Comparison of ENCODE assay signal across 16 cellular contexts in the genomic region with DNA sequence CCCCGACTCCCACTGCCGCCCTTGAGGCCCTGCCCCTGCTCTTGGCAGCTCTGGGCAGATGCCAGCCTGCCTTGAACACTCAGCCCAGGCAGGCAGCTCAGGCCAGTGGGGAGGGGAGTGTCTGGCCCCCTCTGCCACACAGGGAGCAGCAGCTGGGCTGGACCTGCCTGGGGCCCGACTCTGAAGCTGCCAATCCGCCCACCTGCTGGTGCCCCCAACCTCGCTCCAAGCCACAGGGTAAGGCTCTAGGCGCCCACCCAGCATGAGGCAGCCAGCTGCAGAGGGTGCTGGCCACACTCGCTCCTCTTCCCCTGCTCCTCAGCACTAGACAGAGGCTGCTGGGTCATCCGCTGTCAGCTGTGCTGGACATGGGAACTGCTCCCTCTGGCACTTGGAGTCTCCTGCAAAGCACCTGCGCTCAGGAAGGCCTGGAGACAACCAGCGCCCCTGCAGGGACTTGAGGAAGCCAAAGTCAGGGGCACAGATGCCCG. TPM values are rescaled to one million over a fixed set of nuclear protein-coding genes. Genes with fewer than 3 reads are reported as not detected.
DNase-seq lines count a peak whose midpoint lies in the region; ATAC-seq, FAIRE-seq and TF ChIP-seq lines count a peak whose summit lies in the region.
"Had no signal": no experiment of that assay in that cellular context is flagged by ENCODE, and none has a peak within 500 bp of the region (broad histone marks: within the 10 kb centered on the region; RNA-seq: fewer than 3 reads in every experiment).

No MANE protein-coding gene starts in this region.

- no peaks in the 10 kb centered on the region for H3K36me3 Mint-ChIP-seq in activated naive CD8-positive, alpha-beta T cell treated with anti-CD3 and anti-CD28 coated beads, Interleukin-2, amount 50 U/mL, for 24 hours (ENCODE audit: low read depth)

- H3K4me3 Mint-ChIP-seq in activated naive CD8-positive, alpha-beta T cell treated with anti-CD3 and anti-CD28 coated beads, Interleukin-2, amount 50 U/mL, for 24 hours = no peak overlapping the region
- H3K4me3 Mint-ChIP-seq: activated T-cell treated with anti-CD3 and anti-CD28 coated beads, Interleukin-2, amount 50 U/mL, for 24 hours; nephron had no signal

- H3K9me3 Mint-ChIP-seq in activated naive CD8-positive, alpha-beta T cell treated with anti-CD3 and anti-CD28 coated beads, Interleukin-2, amount 50 U/mL, for 24 hours = no peaks in the 10 kb centered on the region
- H3K9me3 Mint-ChIP-seq: activated T-cell treated with anti-CD3 and anti-CD28 coated beads, Interleukin-2, amount 50 U/mL, for 24 hours; nephron had no signal

- H3K4me1 ChIP-seq in kidney (ENCODE audit: control insufficient read depth in 1 of 2, insufficient read depth in 1 of 2, low read depth in 1 of 2, low read length in 2 of 2) = peaks cover 6 to 29% of the 10 kb centered on the region in 2 donors
- peaks cover 31 to 57% (median 51%) of the 10 kb centered on the region in 4 donors for H3K4me1 ChIP-seq in upper lobe of left lung

- intact Hi-C loops in kidney (cut with DNase I) = no loop called here

- peak; percentile 44 for DNase-seq in NCI-H82 (lab: John Stamatoyannopoulos, UW)
- DNase-seq in NCI-H82 treated with DMSO at 0.1 percent for 48 hours (lab: John Stamatoyannopoulos, UW; ENCODE audit: unreplicated experiment) = no peak
- DNase-seq in RPMI8226 = peak; percentile 21
- DNase-seq in kidney = no peak
- peak in 1 of 2 donors; percentile 44 for DNase-seq in upper lobe of left lung
- no peak for DNase-seq in activated naive CD8-positive, alpha-beta T cell treated with anti-CD3 and anti-CD28 coated beads, Interleukin-2, amount 50 U/mL, for 24 hours
- DNase-seq in LoVo (ENCODE audit: low spot score) = no peak
- DNase-seq in stimulated activated CD4-positive, alpha-beta T cell treated with anti-CD3 and anti-CD28 coated beads, Interleukin-1b, Interleukin-23, amount 100 ng/mL, for 48 hours = no peak
- DNase-seq: activated CD4-positive, alpha-beta T cell treated with anti-CD3 and anti-CD28 coated beads for 4 hours; activated T-cell treated with anti-CD3 and anti-CD28 coated beads, Interleukin-2, amount 50 U/mL, for 24 hours; EL; MM.1S; Peyer's patch had no signal

- FAIRE-seq in kidney (lab: Jason Lieb, UNC) = no peak
- FAIRE-seq: colon, GM12891 had no signal

- peaks cover under 1% of the 10 kb centered on the region for H3K27me3 Mint-ChIP-seq in activated naive CD8-positive, alpha-beta T cell treated with anti-CD3 and anti-CD28 coated beads, Interleukin-2, amount 50 U/mL, for 24 hours

- no peaks in the 10 kb centered on the region for H3K27me3 ChIP-seq in upper lobe of left lung
- H3K27me3 ChIP-seq: Peyer's patch had no signal

- H3K27ac ChIP-seq in kidney (ENCODE audit: low read depth in 2 of 2, low read length in 2 of 2) (peak overlapping the region; percentile 11 to 65), upper lobe of left lung (peak overlapping the region in 1 of 4 donors; percentile 13)

- no peak overlapping the region for H3K27ac Mint-ChIP-seq in activated naive CD8-positive, alpha-beta T cell treated with anti-CD3 and anti-CD28 coated beads, Interleukin-2, amount 50 U/mL, for 24 hours
- H3K27ac Mint-ChIP-seq: activated T-cell treated with anti-CD3 and anti-CD28 coated beads, Interleukin-2, amount 50 U/mL, for 24 hours; nephron had no signal

- H3K4me1 Mint-ChIP-seq in activated naive CD8-positive, alpha-beta T cell treated with anti-CD3 and anti-CD28 coated beads, Interleukin-2, amount 50 U/mL, for 24 hours = peaks cover 9% of the 10 kb centered on the region
- H3K4me1 Mint-ChIP-seq: nephron had no signal

- peak; percentile 0 to 28 for ATAC-seq in upper lobe of left lung (ENCODE audit: low FRiP score in 2 of 2)
- ATAC-seq in activated naive CD8-positive, alpha-beta T cell treated with anti-CD3 and anti-CD28 coated beads, Interleukin-2, amount 50 U/mL, for 24 hours = no peak

- H3K9me3 ChIP-seq in kidney (ENCODE audit: control insufficient read depth in 1 of 2, low read length in 2 of 2) (no peaks in the 10 kb centered on the region), upper lobe of left lung (no peaks in the 10 kb centered on the region)
- H3K9me3 ChIP-seq: Peyer's patch had no signal

- TF ChIP-seq CTCF in kidney (IDR thresholded peaks at IDR 0.05; ENCODE audit: borderline replicate concordance, extremely low read depth, insufficient read depth) (no peak), upper lobe of left lung (IDR thresholded peaks at IDR 0.05) (no peak)

- TF ChIP-seq POLR2A in upper lobe of left lung (IDR thresholded peaks at IDR 0.05) = no peak

- H3K36me3 ChIP-seq in kidney (ENCODE audit: control insufficient read depth in 1 of 2, insufficient read depth in 2 of 2, low read length in 2 of 2) = peaks cover 0 to 5% of the 10 kb centered on the region in 2 donors
- peaks cover 6 to 17% (median 14%) of the 10 kb centered on the region in 4 donors for H3K36me3 ChIP-seq in upper lobe of left lung

- TF ChIP-seq EP300 in upper lobe of left lung (IDR thresholded peaks at IDR 0.05) = no peak

- 54 to 72% methylated on average over 5 to 9 of the region's 11 CpGs for WGBS in upper lobe of left lung, 2 donors

- H3K4me3 ChIP-seq in kidney (ENCODE audit: low read length in 2 of 2) (no peak overlapping the region), upper lobe of left lung (no peak overlapping the region)
- H3K4me3 ChIP-seq: Peyer's patch had no signal

- H3K9ac ChIP-seq in kidney (ENCODE audit: low read length in 2 of 2) = no peak overlapping the region

RNA-seq across cellular contexts. Expression of a gene that starts 24.7 kb away (rescaled TPM):
- total RNA-seq in kidney (48.6 TPM), upper lobe of left lung (10 to 100 TPM; 17.9 to 87.5 (median 54.9) TPM)
- 59.1 TPM for polyA plus RNA-seq in kidney (ENCODE audit: insufficient read depth, low read depth, low replicate concordance)

RNA-seq across cellular contexts. Expression of a gene that starts 37.2 kb away (rescaled TPM):
- total RNA-seq in kidney (26.1 TPM), upper lobe of left lung (10 to 100 TPM; 14.9 to 43.4 (median 23.8) TPM)
- polyA plus RNA-seq in kidney (ENCODE audit: insufficient read depth, low read depth, low replicate concordance) = 6.3 TPM

RNA-seq across cellular contexts. Expression of a gene that starts 42.6 kb away (rescaled TPM):
- 38.9 TPM for total RNA-seq in kidney
- 33.3 TPM for polyA plus RNA-seq in kidney (ENCODE audit: insufficient read depth, low read depth, low replicate concordance)
- total RNA-seq in upper lobe of left lung = 10 to 100 TPM; 36.4 to 71.7 (median 49.8) TPM

Comparison
In these comparisons a context has a peak if more than half of its experiments do, and no peak if none do; other contexts are left out.
1. DNase-seq: peak in NCI-H82 (single experiment) and RPMI8226 (single experiment); none in NCI-H82 treated with DMSO at 0.1 percent for 48 hours (single experiment), kidney (single experiment), activated naive CD8-positive, alpha-beta T cell treated with anti-CD3 and anti-CD28 coated beads, Interleukin-2, amount 50 U/mL, for 24 hours (single experiment), LoVo (single experiment) and stimulated activated CD4-positive, alpha-beta T cell treated with anti-CD3 and anti-CD28 coated beads, Interleukin-1b, Interleukin-23, amount 100 ng/mL, for 48 hours (single experiment).